In the genomic region with DNA sequence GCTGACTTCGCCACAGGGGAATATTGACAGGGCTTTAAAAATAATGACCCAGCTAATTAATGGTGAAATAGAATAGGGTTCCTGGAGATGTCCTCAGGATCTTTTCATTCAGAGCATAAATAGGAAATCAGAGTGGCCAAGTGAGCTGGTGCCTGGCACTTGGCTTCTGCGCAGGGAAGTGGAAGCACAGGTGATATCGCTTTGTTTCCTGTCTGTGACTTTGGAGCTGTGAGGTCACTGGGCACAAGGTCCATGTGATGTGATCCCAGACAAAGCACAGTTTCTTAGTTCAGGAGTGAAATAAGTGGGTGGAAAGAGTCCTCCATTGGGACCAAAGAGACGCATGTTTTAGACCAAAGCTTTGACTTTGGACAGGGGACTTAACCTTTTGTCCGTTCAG, we compare ENCODE assay signal across 25 cellular contexts.
"Had no signal": no experiment of that assay in that cellular context is flagged by ENCODE, and none has a peak within 500 bp of the region (broad histone marks: within the 10 kb centered on the region; RNA-seq: fewer than 3 reads in every experiment).

No MANE protein-coding gene starts in this region.

- H3K4me1 Mint-ChIP-seq: activated CD4-positive, alpha-beta T cell treated with anti-CD3 and anti-CD28 coated beads, Interleukin-2, amount 10 ng/mL, durations not matched to agents 7 days and 5 days had no signal

- H3K9ac ChIP-seq: SK-N-SH had no signal

- DNase-seq: activated CD4-positive, alpha-beta memory T cell treated with anti-CD3 and anti-CD28 coated beads for 36 hours; activated CD4-positive, alpha-beta T cell treated with anti-CD3 and anti-CD28 coated beads, Interleukin-2, amount 10 ng/mL, durations not matched to agents 7 days and 5 days; activated CD4-positive, CD25-positive, alpha-beta regulatory T cell; activated CD8-positive, alpha-beta memory T cell treated with anti-CD3 and anti-CD28 coated beads for 24 hours; activated gamma-delta T cell; activated naive CD4-positive, alpha-beta T cell treated with anti-CD3 and anti-CD28 coated beads for 36 hours; activated T-cell treated with anti-CD3 and anti-CD28 coated beads, Interleukin-2, amount 50 U/mL, for 4 hours; amygdala; Kasumi-1; NCI-H1048; NCI-H146; NCI-H2171; NCI-H2227 treated with DMSO at 0.1 percent for 48 hours; NCI-H446 treated with DMSO at 0.1 percent for 48 hours; NK-92 treated with Interleukin-12 subunit alpha and Interleukin-12 subunit beta, amount 100 ng/mL, for 24 hours; OCI-M1; Peyer's patch; Right ventricle myocardium superior; SK-N-SH; T-helper 1 cell had no signal

- H3K4me3 Mint-ChIP-seq: activated CD4-positive, alpha-beta memory T cell treated with anti-CD3 and anti-CD28 coated beads for 36 hours; activated CD4-positive, alpha-beta T cell treated with anti-CD3 and anti-CD28 coated beads, Interleukin-2, amount 10 ng/mL, durations not matched to agents 7 days and 5 days; activated naive CD4-positive, alpha-beta T cell treated with anti-CD3 and anti-CD28 coated beads for 36 hours; activated naive CD8-positive, alpha-beta T cell; activated T-cell treated with anti-CD3 and anti-CD28 coated beads, Interleukin-2, amount 50 U/mL, for 4 hours had no signal

- ATAC-seq: activated T-cell treated with anti-CD3 and anti-CD28 coated beads, Interleukin-2, amount 50 U/mL, for 4 hours; K562 had no signal

- H3K27me3 Mint-ChIP-seq: activated CD4-positive, alpha-beta memory T cell treated with anti-CD3 and anti-CD28 coated beads for 36 hours; activated CD4-positive, alpha-beta T cell treated with anti-CD3 and anti-CD28 coated beads, Interleukin-2, amount 10 ng/mL, durations not matched to agents 7 days and 5 days had no signal

- H3K4me1 ChIP-seq: Peyer's patch had no signal

- H3K36me3 ChIP-seq: Peyer's patch, SJCRH30 had no signal

- H3K9me2 ChIP-seq: SK-N-SH had no signal

- H3K36me3 Mint-ChIP-seq: activated CD4-positive, alpha-beta memory T cell treated with anti-CD3 and anti-CD28 coated beads for 36 hours; activated naive CD8-positive, alpha-beta T cell had no signal

- H3K9me3 Mint-ChIP-seq: activated CD4-positive, alpha-beta memory T cell treated with anti-CD3 and anti-CD28 coated beads for 36 hours; activated CD4-positive, alpha-beta T cell treated with anti-CD3 and anti-CD28 coated beads, Interleukin-2, amount 10 ng/mL, durations not matched to agents 7 days and 5 days; activated naive CD4-positive, alpha-beta T cell treated with anti-CD3 and anti-CD28 coated beads for 36 hours; activated T-cell treated with anti-CD3 and anti-CD28 coated beads, Interleukin-2, amount 50 U/mL, for 4 hours had no signal

- H3K4me3 ChIP-seq: K562, Peyer's patch, SJCRH30 had no signal

- H3K27ac ChIP-seq: Peyer's patch, RWPE1, SJCRH30, VCaP had no signal

- H3K27ac Mint-ChIP-seq: activated CD4-positive, alpha-beta memory T cell treated with anti-CD3 and anti-CD28 coated beads for 36 hours; activated CD4-positive, alpha-beta T cell treated with anti-CD3 and anti-CD28 coated beads, Interleukin-2, amount 10 ng/mL, durations not matched to agents 7 days and 5 days; activated naive CD4-positive, alpha-beta T cell treated with anti-CD3 and anti-CD28 coated beads for 36 hours; activated naive CD8-positive, alpha-beta T cell had no signal

- H3K4me2 ChIP-seq: SK-N-SH had no signal

- H3K9me3 ChIP-seq: Peyer's patch, SJCRH30, SK-N-SH had no signal

- H3K27me3 ChIP-seq: Peyer's patch, SJCRH30 had no signal
